ENCODE assay signal across 20 cellular contexts in genomic region chr13:91248249-91248648, GRCh38.
A peak's percentile ranks its signal among the peaks of the same experiment; 100 is the strongest.
DNase-seq lines count a peak whose midpoint lies in the region; ATAC-seq, FAIRE-seq and TF ChIP-seq lines count a peak whose summit lies in the region.
"Had no signal": no experiment of that assay in that cellular context is flagged by ENCODE, and none has a peak within 500 bp of the region (broad histone marks: within the 10 kb centered on the region; RNA-seq: fewer than 3 reads in every experiment).

No MANE protein-coding gene starts in this region.

- H3K9ac ChIP-seq in OCI-LY3 (ENCODE audit: low read length) = no peak overlapping the region
- H3K9ac ChIP-seq in K562 (ENCODE audit: insufficient read depth in 1 of 2, low read depth in 2 of 2, low read length in 2 of 2) = no peak overlapping the region

- TF ChIP-seq CTCF in OCI-LY3 (IDR thresholded peaks at IDR 0.05; ENCODE audit: low read depth, low read length) (no peak), K562 (IDR thresholded peaks at IDR 0.05 in 2 of 3, conservative IDR thresholded peaks at IDR 0.05 in 1 of 3; ENCODE audit: insufficient read depth in 2 of 3, low read depth in 1 of 3, low read length in 3 of 3) (no peak)

- H2AFZ ChIP-seq in OCI-LY3 (ENCODE audit: low read depth, low read length) (peak overlapping the region; percentile 1; the same call in 1 of the 2 replicates), K562 (ENCODE audit: low read depth, low read length) (no peak overlapping the region)

- WGBS in K562 (ENCODE audit: insufficient coverage, low coverage, missing lambda C conversion rate) = under 1% methylated on average over 4 of the region's 4 CpGs

- POLR2A ChIA-PET in K562 (lab: Yijun Ruan, JAX) = interaction anchor here (1.0 kb wide), 1 partner anchor 353 kb away, joined by 3 read pairs; no protein-coding TSS in a partner anchor

- H3K36me3 ChIP-seq in OCI-LY3 (replicated peaks; ENCODE audit: low read depth, low read length) = peaks cover 3% of the 10 kb centered on the region
- H3K36me3 ChIP-seq in K562 (ENCODE audit: control insufficient read depth, insufficient read depth, low read length) = no peaks in the 10 kb centered on the region
- H3K36me3 ChIP-seq: BE2C had no signal

- no peak for TF ChIP-seq POLR2A in K562 (conservative IDR thresholded peaks at IDR 0.05)

- no peak for TF ChIP-seq EP300 in K562 (IDR thresholded peaks at IDR 0.05; ENCODE audit: low read length)

- H3K4me2 ChIP-seq in OCI-LY3 (ENCODE audit: low read length) = no peak overlapping the region
- no peak overlapping the region for H3K4me2 ChIP-seq in K562 (ENCODE audit: insufficient read depth, low read length)

- no peak for TF ChIP-seq RAD21 in K562 (CRISPR knock-in tag; conservative IDR thresholded peaks at IDR 0.05 in 1 of 2, IDR thresholded peaks at IDR 0.05 in 1 of 2)

- intact Hi-C loops in K562 (cut with micrococcal nuclease) = no loop called here

- H4K20me1 ChIP-seq in OCI-LY3 (ENCODE audit: insufficient read depth, low read length) = no peaks in the 10 kb centered on the region
- H4K20me1 ChIP-seq in K562 (replicated peaks; ENCODE audit: control insufficient read depth, insufficient read depth, low read length) = no peaks in the 10 kb centered on the region

- no peak overlapping the region for H3K27ac ChIP-seq in OCI-LY3 (ENCODE audit: low read length)
- H3K27ac ChIP-seq in K562 (ENCODE audit: extremely low read depth, low read depth, low read length) = no peak overlapping the region
- H3K27ac ChIP-seq: HL-60 had no signal

- in situ Hi-C loops in K562 (cut with MboI) = no loop called here

- H3K9me3 ChIP-seq in OCI-LY3 (ENCODE audit: insufficient read depth, low read length) (no peaks in the 10 kb centered on the region), K562 (replicated peaks; ENCODE audit: control insufficient read depth, insufficient read depth, low read depth, low read length) (no peaks in the 10 kb centered on the region; the same call in 1 of the 2 replicates)

- H3K79me2 ChIP-seq in OCI-LY3 (ENCODE audit: low read length) (no peaks in the 10 kb centered on the region), K562 (ENCODE audit: control insufficient read depth, insufficient read depth, low read length) (no peaks in the 10 kb centered on the region)

- BruUV-seq in K562 (replicated peaks; lab: Mats Ljungman, UMichigan) = no TSS peak

- ATAC-seq in K562 = no peak
- no peak for ATAC-seq in HG03571 (IDR thresholded peaks at IDR 0.05; ENCODE audit: unreplicated experiment)

- FAIRE-seq in K562 (lab: Jason Lieb, UNC) = no peak
- FAIRE-seq: G401.6, GM12891, GM19239, H1 had no signal

- CTCF ChIA-PET in K562 (lab: Yijun Ruan, JAX; ENCODE audit: low intra/inter-chr PET ratio) = interaction anchor here (1.7 kb wide), 1 partner anchor 114 kb away, joined by 5 read pairs; no protein-coding TSS in a partner anchor

- DNase-seq in UCSD-AML1 (lab: John Stamatoyannopoulos, UW; ENCODE audit: unreplicated experiment) (peak; percentile 14), K562 (ENCODE audit: extremely low read depth in 1 of 4, low spot score in 3 of 4) (no peak), HUDEP-2 (lab: John Stamatoyannopoulos, UW; ENCODE audit: unreplicated experiment in 76 of 76) (no peak), SHP77 (lab: John Stamatoyannopoulos, UW) (no peak)
- no peak for DNase-seq in activated CD4-positive, alpha-beta T cell treated with anti-CD3 and anti-CD28 coated beads for 4 hours
- DNase-seq: BE2C; C1 segment of cervical spinal cord; CD4-positive, CD25-positive, alpha-beta regulatory T cell; CD8-positive, alpha-beta memory T cell; COR-L47; DMS 273 treated with DMSO at 0.1 percent for 48 hours; H9; IMR-90 had no signal

- no peak overlapping the region for H3K4me3 ChIP-seq in OCI-LY3 (ENCODE audit: low read length)
- H3K4me3 ChIP-seq in K562 = no peak overlapping the region

- H3K27me3 ChIP-seq in OCI-LY3 (ENCODE audit: low read depth, low read length) (no peaks in the 10 kb centered on the region), K562 (ENCODE audit: control insufficient read depth in 2 of 2, insufficient read depth in 2 of 2, low read length in 2 of 2) (no peaks in the 10 kb centered on the region)

- H3K9me1 ChIP-seq in K562 (ENCODE audit: control insufficient read depth, insufficient read depth, low read length) = no peaks in the 10 kb centered on the region

- H3K4me1 ChIP-seq in OCI-LY3 (ENCODE audit: low read length) = peaks cover 17% of the 10 kb centered on the region
- H3K4me1 ChIP-seq in K562 (replicated peaks in 1 of 2; ENCODE audit: control insufficient read depth in 2 of 2, insufficient read depth in 2 of 2, low read length in 2 of 2) = no peaks in the 10 kb centered on the region
- H3K4me1 ChIP-seq: BE2C had no signal

TF ChIP-seq in K562, 482 proteins besides CTCF, POLR2A, EP300 and RAD21 (continues in another document):
- TF ChIP-seq, protein P1, sequence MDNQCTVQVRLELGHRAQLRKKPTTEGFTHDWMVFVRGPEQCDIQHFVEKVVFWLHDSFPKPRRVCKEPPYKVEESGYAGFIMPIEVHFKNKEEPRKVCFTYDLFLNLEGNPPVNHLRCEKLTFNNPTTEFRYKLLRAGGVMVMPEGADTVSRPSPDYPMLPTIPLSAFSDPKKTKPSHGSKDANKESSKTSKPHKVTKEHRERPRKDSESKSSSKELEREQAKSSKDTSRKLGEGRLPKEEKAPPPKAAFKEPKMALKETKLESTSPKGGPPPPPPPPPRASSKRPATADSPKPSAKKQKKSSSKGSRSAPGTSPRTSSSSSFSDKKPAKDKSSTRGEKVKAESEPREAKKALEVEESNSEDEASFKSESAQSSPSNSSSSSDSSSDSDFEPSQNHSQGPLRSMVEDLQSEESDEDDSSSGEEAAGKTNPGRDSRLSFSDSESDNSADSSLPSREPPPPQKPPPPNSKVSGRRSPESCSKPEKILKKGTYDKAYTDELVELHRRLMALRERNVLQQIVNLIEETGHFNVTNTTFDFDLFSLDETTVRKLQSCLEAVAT (IDR thresholded peaks at IDR 0.05) = no peak
- TF ChIP-seq, protein P2, sequence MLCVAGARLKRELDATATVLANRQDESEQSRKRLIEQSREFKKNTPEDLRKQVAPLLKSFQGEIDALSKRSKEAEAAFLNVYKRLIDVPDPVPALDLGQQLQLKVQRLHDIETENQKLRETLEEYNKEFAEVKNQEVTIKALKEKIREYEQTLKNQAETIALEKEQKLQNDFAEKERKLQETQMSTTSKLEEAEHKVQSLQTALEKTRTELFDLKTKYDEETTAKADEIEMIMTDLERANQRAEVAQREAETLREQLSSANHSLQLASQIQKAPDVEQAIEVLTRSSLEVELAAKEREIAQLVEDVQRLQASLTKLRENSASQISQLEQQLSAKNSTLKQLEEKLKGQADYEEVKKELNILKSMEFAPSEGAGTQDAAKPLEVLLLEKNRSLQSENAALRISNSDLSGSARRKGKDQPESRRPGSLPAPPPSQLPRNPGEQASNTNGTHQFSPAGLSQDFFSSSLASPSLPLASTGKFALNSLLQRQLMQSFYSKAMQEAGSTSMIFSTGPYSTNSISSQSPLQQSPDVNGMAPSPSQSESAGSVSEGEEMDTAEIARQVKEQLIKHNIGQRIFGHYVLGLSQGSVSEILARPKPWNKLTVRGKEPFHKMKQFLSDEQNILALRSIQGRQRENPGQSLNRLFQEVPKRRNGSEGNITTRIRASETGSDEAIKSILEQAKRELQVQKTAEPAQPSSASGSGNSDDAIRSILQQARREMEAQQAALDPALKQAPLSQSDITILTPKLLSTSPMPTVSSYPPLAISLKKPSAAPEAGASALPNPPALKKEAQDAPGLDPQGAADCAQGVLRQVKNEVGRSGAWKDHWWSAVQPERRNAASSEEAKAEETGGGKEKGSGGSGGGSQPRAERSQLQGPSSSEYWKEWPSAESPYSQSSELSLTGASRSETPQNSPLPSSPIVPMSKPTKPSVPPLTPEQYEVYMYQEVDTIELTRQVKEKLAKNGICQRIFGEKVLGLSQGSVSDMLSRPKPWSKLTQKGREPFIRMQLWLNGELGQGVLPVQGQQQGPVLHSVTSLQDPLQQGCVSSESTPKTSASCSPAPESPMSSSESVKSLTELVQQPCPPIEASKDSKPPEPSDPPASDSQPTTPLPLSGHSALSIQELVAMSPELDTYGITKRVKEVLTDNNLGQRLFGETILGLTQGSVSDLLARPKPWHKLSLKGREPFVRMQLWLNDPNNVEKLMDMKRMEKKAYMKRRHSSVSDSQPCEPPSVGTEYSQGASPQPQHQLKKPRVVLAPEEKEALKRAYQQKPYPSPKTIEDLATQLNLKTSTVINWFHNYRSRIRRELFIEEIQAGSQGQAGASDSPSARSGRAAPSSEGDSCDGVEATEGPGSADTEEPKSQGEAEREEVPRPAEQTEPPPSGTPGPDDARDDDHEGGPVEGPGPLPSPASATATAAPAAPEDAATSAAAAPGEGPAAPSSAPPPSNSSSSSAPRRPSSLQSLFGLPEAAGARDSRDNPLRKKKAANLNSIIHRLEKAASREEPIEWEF (CRISPR knock-in tag; IDR thresholded peaks at IDR 0.05) = no peak
